1 cellular context compared by ENCODE assay signal in the genomic region with DNA sequence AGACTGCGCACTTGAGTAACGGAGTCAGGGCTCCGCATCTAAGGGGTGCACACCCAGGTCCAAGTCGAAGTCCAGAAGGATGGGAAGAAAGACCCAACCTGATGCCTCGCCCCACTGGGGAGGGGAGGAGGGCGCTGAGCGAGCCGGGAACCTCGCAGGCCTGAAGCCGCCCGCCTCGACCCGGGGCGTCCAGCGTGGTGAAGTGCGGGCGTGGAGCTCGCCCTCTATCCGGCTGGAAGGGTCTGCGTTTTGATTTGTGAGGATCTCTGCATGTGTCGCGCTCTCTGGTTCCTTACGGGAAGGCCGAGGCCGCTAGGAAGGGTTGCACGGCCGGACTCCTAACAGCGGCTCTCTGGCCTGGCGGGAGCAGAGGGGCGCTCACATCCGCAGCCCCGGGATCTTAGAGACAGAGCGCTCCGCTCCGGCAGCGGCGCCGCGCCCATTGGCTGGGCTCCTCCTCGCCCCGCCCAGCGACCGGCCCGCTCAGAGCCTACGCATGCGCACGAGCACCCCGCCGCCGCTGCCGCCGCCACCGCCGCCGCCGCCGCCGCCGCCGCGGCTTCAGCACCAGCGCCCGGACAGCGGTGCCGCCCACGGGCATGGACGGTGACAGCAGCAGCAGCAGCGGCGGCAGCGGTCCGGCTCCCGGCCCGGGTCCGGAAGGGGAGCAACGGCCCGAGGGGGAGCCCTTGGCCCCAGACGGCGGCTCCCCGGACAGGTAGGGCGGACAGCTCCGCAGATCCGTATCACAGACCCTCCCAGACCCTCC.
TF ChIP-seq lines count a peak whose summit lies in the region.

TSS of gene DISP2 (plus strand) at position 497 of the 769 bp plus-strand sequence. CDS start at position 600, 103 bp downstream.

TF ChIP-seq in GM23338, 12 proteins besides CTCF, POLR2A, EP300 and RAD21 (continued from another document):
- TF ChIP-seq, protein P1, sequence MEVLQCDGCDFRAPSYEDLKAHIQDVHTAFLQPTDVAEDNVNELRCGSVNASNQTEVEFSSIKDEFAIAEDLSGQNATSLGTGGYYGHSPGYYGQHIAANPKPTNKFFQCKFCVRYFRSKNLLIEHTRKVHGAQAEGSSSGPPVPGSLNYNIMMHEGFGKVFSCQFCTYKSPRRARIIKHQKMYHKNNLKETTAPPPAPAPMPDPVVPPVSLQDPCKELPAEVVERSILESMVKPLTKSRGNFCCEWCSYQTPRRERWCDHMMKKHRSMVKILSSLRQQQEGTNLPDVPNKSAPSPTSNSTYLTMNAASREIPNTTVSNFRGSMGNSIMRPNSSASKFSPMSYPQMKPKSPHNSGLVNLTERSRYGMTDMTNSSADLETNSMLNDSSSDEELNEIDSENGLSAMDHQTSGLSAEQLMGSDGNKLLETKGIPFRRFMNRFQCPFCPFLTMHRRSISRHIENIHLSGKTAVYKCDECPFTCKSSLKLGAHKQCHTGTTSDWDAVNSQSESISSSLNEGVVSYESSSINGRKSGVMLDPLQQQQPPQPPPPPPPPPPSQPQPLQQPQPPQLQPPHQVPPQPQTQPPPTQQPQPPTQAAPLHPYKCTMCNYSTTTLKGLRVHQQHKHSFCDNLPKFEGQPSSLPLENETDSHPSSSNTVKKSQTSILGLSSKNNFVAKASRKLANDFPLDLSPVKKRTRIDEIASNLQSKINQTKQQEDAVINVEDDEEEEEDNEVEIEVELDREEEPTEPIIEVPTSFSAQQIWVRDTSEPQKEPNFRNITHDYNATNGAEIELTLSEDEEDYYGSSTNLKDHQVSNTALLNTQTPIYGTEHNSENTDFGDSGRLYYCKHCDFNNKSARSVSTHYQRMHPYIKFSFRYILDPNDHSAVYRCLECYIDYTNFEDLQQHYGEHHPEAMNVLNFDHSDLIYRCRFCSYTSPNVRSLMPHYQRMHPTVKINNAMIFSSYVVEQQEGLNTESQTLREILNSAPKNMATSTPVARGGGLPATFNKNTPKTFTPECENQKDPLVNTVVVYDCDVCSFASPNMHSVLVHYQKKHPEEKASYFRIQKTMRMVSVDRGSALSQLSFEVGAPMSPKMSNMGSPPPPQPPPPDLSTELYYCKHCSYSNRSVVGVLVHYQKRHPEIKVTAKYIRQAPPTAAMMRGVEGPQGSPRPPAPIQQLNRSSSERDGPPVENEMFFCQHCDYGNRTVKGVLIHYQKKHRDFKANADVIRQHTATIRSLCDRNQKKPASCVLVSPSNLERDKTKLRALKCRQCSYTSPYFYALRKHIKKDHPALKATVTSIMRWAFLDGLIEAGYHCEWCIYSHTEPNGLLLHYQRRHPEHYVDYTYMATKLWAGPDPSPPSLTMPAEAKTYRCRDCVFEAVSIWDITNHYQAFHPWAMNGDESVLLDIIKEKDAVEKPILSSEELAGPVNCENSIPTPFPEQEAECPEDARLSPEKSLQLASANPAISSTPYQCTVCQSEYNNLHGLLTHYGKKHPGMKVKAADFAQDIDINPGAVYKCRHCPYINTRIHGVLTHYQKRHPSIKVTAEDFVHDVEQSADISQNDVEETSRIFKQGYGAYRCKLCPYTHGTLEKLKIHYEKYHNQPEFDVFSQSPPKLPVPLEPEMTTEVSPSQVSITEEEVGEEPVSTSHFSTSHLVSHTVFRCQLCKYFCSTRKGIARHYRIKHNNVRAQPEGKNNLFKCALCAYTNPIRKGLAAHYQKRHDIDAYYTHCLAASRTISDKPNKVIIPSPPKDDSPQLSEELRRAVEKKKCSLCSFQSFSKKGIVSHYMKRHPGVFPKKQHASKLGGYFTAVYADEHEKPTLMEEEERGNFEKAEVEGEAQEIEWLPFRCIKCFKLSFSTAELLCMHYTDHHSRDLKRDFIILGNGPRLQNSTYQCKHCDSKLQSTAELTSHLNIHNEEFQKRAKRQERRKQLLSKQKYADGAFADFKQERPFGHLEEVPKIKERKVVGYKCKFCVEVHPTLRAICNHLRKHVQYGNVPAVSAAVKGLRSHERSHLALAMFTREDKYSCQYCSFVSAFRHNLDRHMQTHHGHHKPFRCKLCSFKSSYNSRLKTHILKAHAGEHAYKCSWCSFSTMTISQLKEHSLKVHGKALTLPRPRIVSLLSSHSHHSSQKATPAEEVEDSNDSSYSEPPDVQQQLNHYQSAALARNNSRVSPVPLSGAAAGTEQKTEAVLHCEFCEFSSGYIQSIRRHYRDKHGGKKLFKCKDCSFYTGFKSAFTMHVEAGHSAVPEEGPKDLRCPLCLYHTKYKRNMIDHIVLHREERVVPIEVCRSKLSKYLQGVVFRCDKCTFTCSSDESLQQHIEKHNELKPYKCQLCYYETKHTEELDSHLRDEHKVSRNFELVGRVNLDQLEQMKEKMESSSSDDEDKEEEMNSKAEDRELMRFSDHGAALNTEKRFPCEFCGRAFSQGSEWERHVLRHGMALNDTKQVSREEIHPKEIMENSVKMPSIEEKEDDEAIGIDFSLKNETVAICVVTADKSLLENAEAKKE (CRISPR knock-in tag; IDR thresholded peaks at IDR 0.05): no peak
- TF ChIP-seq, protein P2, sequence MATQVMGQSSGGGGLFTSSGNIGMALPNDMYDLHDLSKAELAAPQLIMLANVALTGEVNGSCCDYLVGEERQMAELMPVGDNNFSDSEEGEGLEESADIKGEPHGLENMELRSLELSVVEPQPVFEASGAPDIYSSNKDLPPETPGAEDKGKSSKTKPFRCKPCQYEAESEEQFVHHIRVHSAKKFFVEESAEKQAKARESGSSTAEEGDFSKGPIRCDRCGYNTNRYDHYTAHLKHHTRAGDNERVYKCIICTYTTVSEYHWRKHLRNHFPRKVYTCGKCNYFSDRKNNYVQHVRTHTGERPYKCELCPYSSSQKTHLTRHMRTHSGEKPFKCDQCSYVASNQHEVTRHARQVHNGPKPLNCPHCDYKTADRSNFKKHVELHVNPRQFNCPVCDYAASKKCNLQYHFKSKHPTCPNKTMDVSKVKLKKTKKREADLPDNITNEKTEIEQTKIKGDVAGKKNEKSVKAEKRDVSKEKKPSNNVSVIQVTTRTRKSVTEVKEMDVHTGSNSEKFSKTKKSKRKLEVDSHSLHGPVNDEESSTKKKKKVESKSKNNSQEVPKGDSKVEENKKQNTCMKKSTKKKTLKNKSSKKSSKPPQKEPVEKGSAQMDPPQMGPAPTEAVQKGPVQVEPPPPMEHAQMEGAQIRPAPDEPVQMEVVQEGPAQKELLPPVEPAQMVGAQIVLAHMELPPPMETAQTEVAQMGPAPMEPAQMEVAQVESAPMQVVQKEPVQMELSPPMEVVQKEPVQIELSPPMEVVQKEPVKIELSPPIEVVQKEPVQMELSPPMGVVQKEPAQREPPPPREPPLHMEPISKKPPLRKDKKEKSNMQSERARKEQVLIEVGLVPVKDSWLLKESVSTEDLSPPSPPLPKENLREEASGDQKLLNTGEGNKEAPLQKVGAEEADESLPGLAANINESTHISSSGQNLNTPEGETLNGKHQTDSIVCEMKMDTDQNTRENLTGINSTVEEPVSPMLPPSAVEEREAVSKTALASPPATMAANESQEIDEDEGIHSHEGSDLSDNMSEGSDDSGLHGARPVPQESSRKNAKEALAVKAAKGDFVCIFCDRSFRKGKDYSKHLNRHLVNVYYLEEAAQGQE (IDR thresholded peaks at IDR 0.05; ENCODE audit: unreplicated experiment): peak; percentile 75
